3 cellular contexts compared by ENCODE assay signal in the genomic region with DNA sequence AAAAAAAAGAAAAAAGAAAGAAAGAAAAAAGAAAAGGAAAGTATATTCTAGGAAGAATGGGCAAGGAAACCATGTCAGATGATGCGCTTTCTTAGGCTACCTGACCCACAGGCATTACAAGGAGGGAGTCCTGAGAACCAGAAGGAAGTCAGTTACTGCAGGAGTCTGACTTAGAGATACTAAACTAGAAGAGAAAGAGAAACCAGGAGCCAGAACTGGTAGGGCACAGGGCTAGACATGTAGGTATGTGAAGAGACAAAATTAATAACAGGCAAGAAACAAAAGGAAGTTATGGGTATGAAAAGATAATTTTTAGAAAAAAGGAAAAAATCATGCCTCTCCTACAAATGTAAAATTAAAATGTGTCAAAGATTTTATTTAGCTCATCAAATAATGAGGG.
"Had no signal": no experiment of that assay in that cellular context is flagged by ENCODE, and none has a peak within 500 bp of the region (broad histone marks: within the 10 kb centered on the region; RNA-seq: fewer than 3 reads in every experiment).

No MANE protein-coding gene starts in this region.

- H3K4me3 ChIP-seq: GM12878 had no signal

- ATAC-seq: GM12878 had no signal

- DNase-seq: GDM1, GF-D8 had no signal
